8 cellular contexts compared by ENCODE assay signal in the genomic region with DNA sequence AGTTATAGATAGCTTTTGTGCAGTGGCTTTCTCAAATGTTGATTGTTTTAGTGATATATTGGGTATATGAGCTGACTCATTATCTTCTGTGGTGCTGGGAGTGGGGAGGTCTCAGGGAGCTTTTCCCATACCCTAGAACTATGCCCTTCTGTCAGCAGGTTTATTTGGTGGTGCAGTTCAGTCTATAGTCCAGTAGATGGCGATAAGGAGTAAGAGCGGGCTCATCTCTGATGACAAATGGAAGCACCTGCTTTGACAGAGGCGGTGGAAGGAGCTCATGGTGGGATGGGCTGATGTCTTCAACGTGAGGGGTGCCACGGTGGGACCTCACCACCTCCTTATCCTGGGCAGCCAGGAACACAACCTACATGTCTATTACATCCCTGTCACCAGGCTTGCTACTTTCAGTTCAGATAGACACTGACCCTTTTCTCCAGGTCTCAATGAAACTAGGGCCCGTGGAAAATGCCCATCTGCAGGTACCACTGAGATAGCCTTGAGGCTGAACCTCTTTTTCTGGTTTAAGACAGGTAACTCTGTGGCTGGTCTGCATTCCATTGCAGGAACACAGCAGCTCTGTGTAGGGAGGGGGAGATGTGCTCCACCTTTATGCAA. TPM values are rescaled to one million over a fixed set of nuclear protein-coding genes. Genes with fewer than 3 reads are reported as not detected.
DNase-seq lines count a peak whose midpoint lies in the region; ATAC-seq, FAIRE-seq and TF ChIP-seq lines count a peak whose summit lies in the region.

No MANE protein-coding gene starts in this region.

- peaks cover 4% of the 10 kb centered on the region for H3K4me1 Mint-ChIP-seq in memory B cell

- no peak for TF ChIP-seq EP300 in SK-N-SH (IDR thresholded peaks at IDR 0.05; ENCODE audit: borderline replicate concordance in 1 of 2, low read depth in 1 of 2, low read length in 1 of 2)

- no peak overlapping the region for H3K4me2 ChIP-seq in SK-N-SH

- peak; percentile 51 for TF ChIP-seq RAD21 in SK-N-SH (IDR thresholded peaks at IDR 0.05; ENCODE audit: low read length)

- no peaks in the 10 kb centered on the region for H3K9me3 ChIP-seq in SK-N-SH
- H3K9me3 ChIP-seq in upper lobe of right lung = no peaks in the 10 kb centered on the region

- POLR2A ChIA-PET in SK-N-SH (lab: Yijun Ruan, JAX) = interaction anchor here (0.6 kb wide), 1 partner anchor 11 kb away, joined by 3 read pairs; no protein-coding TSS in a partner anchor

- ATAC-seq in memory B cell (ENCODE audit: low read depth) (peak; percentile 74), upper lobe of right lung (peak; percentile 90)

- H3K36me3 ChIP-seq in SK-N-SH (replicated peaks in 1 of 2; ENCODE audit: control insufficient read depth in 1 of 2, insufficient read depth in 2 of 2, low read length in 1 of 2) (no peaks in the 10 kb centered on the region), upper lobe of right lung (no peaks in the 10 kb centered on the region)

- DNase-seq in activated CD4-positive, alpha-beta T cell treated with anti-CD3 and anti-CD28 coated beads for 4 hours = peak; percentile 15 to 38
- no peak for DNase-seq in activated CD4-positive, alpha-beta T cell treated with anti-CD3 and anti-CD28 coated beads, Interleukin-2, amount 50 U/mL, for 1 hour
- DNase-seq in H54 (ENCODE audit: insufficient read length, low spot score) (peak; percentile 33), LNCaP clone FGC (ENCODE audit: low read depth) (peak; percentile 7), SK-N-SH (peak; percentile 57), cerebellar cortex (ENCODE audit: low spot score) (peak; percentile 36), memory B cell (ENCODE audit: low spot score in 2 of 2) (peak; percentile 54 to 56), upper lobe of right lung (no peak)

- H3K27ac Mint-ChIP-seq in memory B cell = no peak overlapping the region

- no peaks in the 10 kb centered on the region for H3K4me1 ChIP-seq in SK-N-SH (ENCODE audit: control insufficient read depth in 1 of 2, insufficient read depth in 2 of 2, low read depth in 1 of 2, low read length in 1 of 2)
- no peaks in the 10 kb centered on the region for H3K4me1 ChIP-seq in upper lobe of right lung

- no peaks in the 10 kb centered on the region for H3K9me3 Mint-ChIP-seq in memory B cell

- peak; percentile 96 for FAIRE-seq in H54 (lab: Jason Lieb, UNC)

- no peaks in the 10 kb centered on the region for H3F3A ChIP-seq in SK-N-SH (replicated peaks; ENCODE audit: insufficient read depth)

- no peaks in the 10 kb centered on the region for H3K9me2 ChIP-seq in SK-N-SH

- H3K4me3 ChIP-seq in LNCaP clone FGC (ENCODE audit: low read depth, low read length) = no peak overlapping the region
- no peak overlapping the region; a peak in 1 of 4 replicates for H3K4me3 ChIP-seq in SK-N-SH (ENCODE audit: low read depth in 2 of 2, low read length in 1 of 2)
- no peak overlapping the region for H3K4me3 ChIP-seq in upper lobe of right lung

- CTCF ChIA-PET in SK-N-SH (lab: Yijun Ruan, JAX) = interaction anchor here (0.6 to 2.0 kb wide), 34 partner anchors 9 to 1547 kb away, joined by 3 to 15 read pairs (median 4); no protein-coding TSS in a partner anchor

- no peaks in the 10 kb centered on the region for H4K20me1 ChIP-seq in SK-N-SH (ENCODE audit: insufficient read depth)

- no peaks in the 10 kb centered on the region for H3K79me2 ChIP-seq in SK-N-SH (ENCODE audit: insufficient read depth)

- H3K9ac ChIP-seq in SK-N-SH = no peak overlapping the region

- H2AFZ ChIP-seq in SK-N-SH (ENCODE audit: low read depth) = no peak overlapping the region

- peak; percentile 89 for TF ChIP-seq CTCF in LNCaP clone FGC (IDR thresholded peaks at IDR 0.05; ENCODE audit: control insufficient read depth, extremely low read depth, insufficient read depth)
- TF ChIP-seq CTCF in SK-N-SH (IDR thresholded peaks at IDR 0.05) = peak; percentile 88
- peak; percentile 89 for TF ChIP-seq CTCF in upper lobe of right lung (IDR thresholded peaks at IDR 0.05)

- no peaks in the 10 kb centered on the region for H3K27me3 ChIP-seq in SK-N-SH (ENCODE audit: insufficient read depth)
- H3K27me3 ChIP-seq in upper lobe of right lung = no peaks in the 10 kb centered on the region

- intact Hi-C loops in upper lobe of right lung (cut with DNase I) = no loop called here

- H3K27ac ChIP-seq in SK-N-SH (ENCODE audit: low read depth in 2 of 2, low read length in 1 of 2) = no peak overlapping the region
- H3K27ac ChIP-seq in upper lobe of right lung = no peak overlapping the region

- H3K36me3 Mint-ChIP-seq in memory B cell = no peaks in the 10 kb centered on the region

- TF ChIP-seq POLR2A in H54 (IDR thresholded peaks at IDR 0.05; ENCODE audit: low read depth, low read length) = 0 out of 2 replicates have a peak, but pooled peaks have one; percentile 13

- peaks cover 15% of the 10 kb centered on the region for H3K27me3 Mint-ChIP-seq in memory B cell

- 8% methylated on average over 5 of the region's 6 CpGs for WGBS in SK-N-SH (ENCODE audit: low lambda C conversion rate)

- no peak overlapping the region for H3K4me3 Mint-ChIP-seq in memory B cell

TF ChIP-seq in SK-N-SH, 30 proteins besides CTCF, POLR2A, EP300 and RAD21:
- TF ChIP-seq, protein P1, sequence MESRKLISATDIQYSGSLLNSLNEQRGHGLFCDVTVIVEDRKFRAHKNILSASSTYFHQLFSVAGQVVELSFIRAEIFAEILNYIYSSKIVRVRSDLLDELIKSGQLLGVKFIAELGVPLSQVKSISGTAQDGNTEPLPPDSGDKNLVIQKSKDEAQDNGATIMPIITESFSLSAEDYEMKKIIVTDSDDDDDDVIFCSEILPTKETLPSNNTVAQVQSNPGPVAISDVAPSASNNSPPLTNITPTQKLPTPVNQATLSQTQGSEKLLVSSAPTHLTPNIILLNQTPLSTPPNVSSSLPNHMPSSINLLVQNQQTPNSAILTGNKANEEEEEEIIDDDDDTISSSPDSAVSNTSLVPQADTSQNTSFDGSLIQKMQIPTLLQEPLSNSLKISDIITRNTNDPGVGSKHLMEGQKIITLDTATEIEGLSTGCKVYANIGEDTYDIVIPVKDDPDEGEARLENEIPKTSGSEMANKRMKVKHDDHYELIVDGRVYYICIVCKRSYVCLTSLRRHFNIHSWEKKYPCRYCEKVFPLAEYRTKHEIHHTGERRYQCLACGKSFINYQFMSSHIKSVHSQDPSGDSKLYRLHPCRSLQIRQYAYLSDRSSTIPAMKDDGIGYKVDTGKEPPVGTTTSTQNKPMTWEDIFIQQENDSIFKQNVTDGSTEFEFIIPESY (IDR thresholded peaks at IDR 0.05; ENCODE audit: borderline replicate concordance, low read depth) = no peak
- TF ChIP-seq SMC3 (IDR thresholded peaks at IDR 0.05; ENCODE audit: low read depth, low read length) = peak; percentile 41; the same call in 1 of the 2 replicates

RNA-seq across cellular contexts. Expression of a gene that starts 13.0 kb away (rescaled TPM):
- polyA plus RNA-seq in SK-N-SH (2012; rRNA removed) = not detected in 2 replicates
- polyA plus RNA-seq in SK-N-SH (2012; cell fraction: cytosol; rRNA removed) = not detected in 2 replicates
- polyA plus RNA-seq in SK-N-SH (2012; cell fraction: nucleus; rRNA removed) = not detected in 2 replicates
- total RNA-seq in upper lobe of right lung = not detected

RNA-seq across cellular contexts. Expression of a gene that starts 29.7 kb away (rescaled TPM):
- polyA plus RNA-seq in SK-N-SH (2012; rRNA removed) = not detected in 2 replicates
- not detected in 2 replicates for polyA plus RNA-seq in SK-N-SH (2012; cell fraction: cytosol; rRNA removed)
- polyA plus RNA-seq in SK-N-SH (2012; cell fraction: nucleus; rRNA removed) = not detected in 2 replicates
- not detected for total RNA-seq in upper lobe of right lung

RNA-seq across cellular contexts. Expression of a gene that starts 33.0 kb away (rescaled TPM):
- not detected in 2 replicates for polyA plus RNA-seq in SK-N-SH (2012; rRNA removed)
- not detected in 2 replicates for polyA plus RNA-seq in SK-N-SH (2012; cell fraction: cytosol; rRNA removed)
- not detected in 2 replicates for polyA plus RNA-seq in SK-N-SH (2012; cell fraction: nucleus; rRNA removed)
- total RNA-seq in upper lobe of right lung = not detected

RNA-seq across cellular contexts. Expression of a gene that starts 40.7 kb away (rescaled TPM):
- polyA plus RNA-seq in SK-N-SH (2012; rRNA removed) = not detected in 2 replicates
- 0.01 TPM in 1 of 2 replicates, not detected in the other for polyA plus RNA-seq in SK-N-SH (2012; cell fraction: cytosol; rRNA removed)
- polyA plus RNA-seq in SK-N-SH (2012; cell fraction: nucleus; rRNA removed) = not detected in 2 replicates
- total RNA-seq in upper lobe of right lung = 0.14 TPM

RNA-seq across cellular contexts. Expression of a gene that starts 50.4 kb away (rescaled TPM):
- polyA plus RNA-seq in SK-N-SH (2012; rRNA removed) = not detected in 2 replicates
- not detected in 2 replicates for polyA plus RNA-seq in SK-N-SH (2012; cell fraction: cytosol; rRNA removed)
- polyA plus RNA-seq in SK-N-SH (2012; cell fraction: nucleus; rRNA removed) = not detected in 2 replicates
- not detected for total RNA-seq in upper lobe of right lung

Comparison
In these comparisons a context has a peak if more than half of its experiments do, and no peak if none do; other contexts are left out.
1. DNase-seq: peak in activated CD4-positive, alpha-beta T cell treated with anti-CD3 and anti-CD28 coated beads for 4 hours (2 of 2), H54 (single experiment), LNCaP clone FGC (single experiment), SK-N-SH (single experiment), cerebellar cortex (single experiment) and memory B cell (2 of 2); none in activated CD4-positive, alpha-beta T cell treated with anti-CD3 and anti-CD28 coated beads, Interleukin-2, amount 50 U/mL, for 1 hour (single experiment) and upper lobe of right lung (single experiment).
2. Peak in every context shown above with its lines, with median percentiles within 50 percentile points of each other: CTCF ChIP-seq.